1 cellular context compared by ENCODE assay signal in genomic region chr1:54936791-54937190, GRCh38.
TF ChIP-seq lines count a peak whose summit lies in the region.

No MANE protein-coding gene starts in this region.

TF ChIP-seq in IMR-90, 13 proteins besides CTCF, POLR2A, EP300 and RAD21:
- TF ChIP-seq ELK1 (IDR thresholded peaks at IDR 0.05; ENCODE audit: borderline replicate concordance, low read depth, low read length) = no peak
- TF ChIP-seq RFX5 (IDR thresholded peaks at IDR 0.05; ENCODE audit: low read depth, low read length) = no peak
- TF ChIP-seq MXI1 (IDR thresholded peaks at IDR 0.05; ENCODE audit: borderline replicate concordance, low read depth, low read length) = no peak
- no peak for TF ChIP-seq MAZ (IDR thresholded peaks at IDR 0.05; ENCODE audit: borderline replicate concordance, low read depth, low read length)
- TF ChIP-seq NFE2L2 (IDR thresholded peaks at IDR 0.05; ENCODE audit: low read depth, low read length) = no peak
